Comparison of ENCODE assay signal across 14 cellular contexts in genomic region chr16:1997591-1998359, GRCh38. TPM values are rescaled to one million over a fixed set of nuclear protein-coding genes. Genes with fewer than 3 reads are reported as not detected.
DNase-seq lines count a peak whose midpoint lies in the region; ATAC-seq, FAIRE-seq and TF ChIP-seq lines count a peak whose summit lies in the region.
"Had no signal": no experiment of that assay in that cellular context is flagged by ENCODE, and none has a peak within 500 bp of the region (broad histone marks: within the 10 kb centered on the region; RNA-seq: fewer than 3 reads in every experiment).

No MANE protein-coding gene starts in this region.

- no peak overlapping the region for H3K9ac ChIP-seq in astrocyte (ENCODE audit: low read length)

- peaks cover 8% of the 10 kb centered on the region for H3K36me3 ChIP-seq in astrocyte (ENCODE audit: insufficient read depth, low read length)
- H3K36me3 ChIP-seq in psoas muscle (ENCODE audit: insufficient read depth in 1 of 2, low read depth in 1 of 2), result peaks cover 8 to 55% of the 10 kb centered on the region in 2 donors

- H3K4me1 ChIP-seq in astrocyte (ENCODE audit: insufficient read depth, low read length) (peaks cover 3% of the 10 kb centered on the region), psoas muscle (peaks cover 17% of the 10 kb centered on the region)

- CTCF ChIA-PET in activated CD4-positive, alpha-beta T cell treated with anti-CD3 and anti-CD28 coated beads, Interleukin-2, amount 10 ng/mL, durations not matched to agents 7 days and 5 days (lab: Charles Lee), result interaction anchor here (1.2 kb wide), 1 partner anchor 143 kb away, joined by 5 read pairs; no protein-coding TSS in a partner anchor

- peaks cover 2% of the 10 kb centered on the region for H3K4me1 Mint-ChIP-seq in astrocyte (ENCODE audit: low read depth, unreplicated experiment)
- H3K4me1 Mint-ChIP-seq in activated CD4-positive, alpha-beta T cell treated with anti-CD3 and anti-CD28 coated beads, Interleukin-2, amount 10 ng/mL, durations not matched to agents 7 days and 5 days, result peaks cover 13% of the 10 kb centered on the region

- TF ChIP-seq CTCF in astrocyte (IDR thresholded peaks at IDR 0.05; ENCODE audit: insufficient read depth, low read depth, low read length) (no peak), psoas muscle (IDR thresholded peaks at IDR 0.05) (no peak)

- 58 to 79% (median 66%) methylated on average over 21 to 23 of the region's 23 CpGs for WGBS in psoas muscle, 3 donors

- ATAC-seq in psoas muscle, result peak; percentile 30 to 73 (median 48)

- no peaks in the 10 kb centered on the region for H3K9me3 Mint-ChIP-seq in astrocyte (ENCODE audit: unreplicated experiment)
- H3K9me3 Mint-ChIP-seq in activated CD4-positive, alpha-beta T cell treated with anti-CD3 and anti-CD28 coated beads, Interleukin-2, amount 10 ng/mL, durations not matched to agents 7 days and 5 days, result no peaks in the 10 kb centered on the region

- H3K9me3 ChIP-seq in astrocyte (ENCODE audit: insufficient read depth, low read depth, low read length) (no peaks in the 10 kb centered on the region), psoas muscle (no peaks in the 10 kb centered on the region)
- H3K9me3 ChIP-seq: suprapubic skin had no signal

- peaks cover 36% of the 10 kb centered on the region for H4K20me1 ChIP-seq in astrocyte (ENCODE audit: insufficient read depth, low read length)

- DNase-seq in GM18507 (ENCODE audit: extremely low spot score, insufficient read length, low read depth) (no peak), astrocyte (ENCODE audit: low read depth) (no peak), psoas muscle (peak; percentile 51 to 86), head of caudate nucleus (no peak), NK-92 (lab: John Stamatoyannopoulos, UW; ENCODE audit: unreplicated experiment) (no peak)
- DNase-seq in activated CD4-positive, alpha-beta T cell treated with anti-CD3 and anti-CD28 coated beads, Interleukin-2, amount 10 ng/mL, durations not matched to agents 7 days and 5 days, result no peak
- DNase-seq: cortex of kidney, kidney glomerular epithelial cell, NCI-H1092 treated with DMSO at 0.1 percent for 48 hours, NCI-H446, retina had no signal

- intact Hi-C loops in psoas muscle (cut with DNase I) (no loop called here), head of caudate nucleus (cut with DNase I) (no loop called here)

- peak; percentile 33 for FAIRE-seq in GM18507 (lab: Jason Lieb, UNC)
- FAIRE-seq in astrocyte (lab: Jason Lieb, UNC), result peak; percentile 89
- FAIRE-seq: frontal cortex had no signal

- H3K27me3 ChIP-seq in astrocyte (ENCODE audit: insufficient read depth, low read length) (no peaks in the 10 kb centered on the region), psoas muscle (ENCODE audit: insufficient read depth in 3 of 3, low read length in 2 of 3) (no peaks in the 10 kb centered on the region)
- H3K27me3 ChIP-seq: suprapubic skin had no signal

- H3K27me3 Mint-ChIP-seq in astrocyte (ENCODE audit: low read depth, unreplicated experiment), result no peaks in the 10 kb centered on the region
- H3K27me3 Mint-ChIP-seq in activated CD4-positive, alpha-beta T cell treated with anti-CD3 and anti-CD28 coated beads, Interleukin-2, amount 10 ng/mL, durations not matched to agents 7 days and 5 days, result no peaks in the 10 kb centered on the region
- H3K27me3 Mint-ChIP-seq: activated naive CD8-positive, alpha-beta T cell had no signal

- peaks cover 17% of the 10 kb centered on the region for H3K79me2 ChIP-seq in astrocyte (ENCODE audit: insufficient read depth, low read length)

- no peak overlapping the region for H3K27ac Mint-ChIP-seq in astrocyte (ENCODE audit: unreplicated experiment)
- no peak overlapping the region for H3K27ac Mint-ChIP-seq in activated CD4-positive, alpha-beta T cell treated with anti-CD3 and anti-CD28 coated beads, Interleukin-2, amount 10 ng/mL, durations not matched to agents 7 days and 5 days
- H3K27ac Mint-ChIP-seq: activated naive CD8-positive, alpha-beta T cell had no signal

- POLR2A ChIA-PET in activated CD4-positive, alpha-beta T cell treated with anti-CD3 and anti-CD28 coated beads, Interleukin-2, amount 10 ng/mL, durations not matched to agents 7 days and 5 days (lab: Charles Lee), result no interaction called here

- H3K27ac ChIP-seq in astrocyte (ENCODE audit: low read depth, low read length) (no peak overlapping the region), psoas muscle (peak overlapping the region; percentile 63)

- H2AFZ ChIP-seq in astrocyte (ENCODE audit: low read depth, low read length), result no peak overlapping the region

- peaks cover 11% of the 10 kb centered on the region for H3K36me3 Mint-ChIP-seq in astrocyte (ENCODE audit: low read depth, unreplicated experiment)
- H3K36me3 Mint-ChIP-seq in activated CD4-positive, alpha-beta T cell treated with anti-CD3 and anti-CD28 coated beads, Interleukin-2, amount 10 ng/mL, durations not matched to agents 7 days and 5 days (ENCODE audit: low read depth), result peaks cover 19% of the 10 kb centered on the region

- no peak overlapping the region for H3K4me2 ChIP-seq in astrocyte (ENCODE audit: low read length)

- H3K4me3 ChIP-seq in astrocyte (ENCODE audit: insufficient read depth, low read depth, low read length), result no peak overlapping the region
- no peak overlapping the region for H3K4me3 ChIP-seq in psoas muscle
- H3K4me3 ChIP-seq: suprapubic skin had no signal

- H3K4me3 Mint-ChIP-seq in astrocyte (ENCODE audit: unreplicated experiment), result no peak overlapping the region
- no peak overlapping the region for H3K4me3 Mint-ChIP-seq in activated CD4-positive, alpha-beta T cell treated with anti-CD3 and anti-CD28 coated beads, Interleukin-2, amount 10 ng/mL, durations not matched to agents 7 days and 5 days
- H3K4me3 Mint-ChIP-seq: activated naive CD8-positive, alpha-beta T cell had no signal

RNA-seq across cellular contexts. Expression of gene SYNGR3, which starts 8.0 kb away (rescaled TPM):
- total RNA-seq in astrocyte (4.8 and 6.0 TPM in 2 replicates), psoas muscle (under 1 TPM in 3 of 4 donors, not detected in 1; 0.24 to 0.52 (median 0.25) TPM)
- under 1 TPM; 0.24 to 0.85 (median 0.25) TPM for polyA plus RNA-seq in psoas muscle
- 1 to 10 TPM; 1.3 to 1.9 TPM for total RNA-seq in activated CD4-positive, alpha-beta T cell treated with anti-CD3 and anti-CD28 coated beads, Interleukin-2, amount 10 ng/mL, durations not matched to agents 7 days and 5 days

RNA-seq across cellular contexts. Expression of gene ZNF598, which starts 11.8 kb away (rescaled TPM):
- total RNA-seq in astrocyte (46.0 and 50.0 TPM in 2 replicates), psoas muscle (10 to 100 TPM; 27.4 to 46.6 (median 44.8) TPM)
- polyA plus RNA-seq in psoas muscle, result 10 to 100 TPM; 35.6 to 58.8 (median 51.9) TPM
- total RNA-seq in activated CD4-positive, alpha-beta T cell treated with anti-CD3 and anti-CD28 coated beads, Interleukin-2, amount 10 ng/mL, durations not matched to agents 7 days and 5 days, result 10 to 100 TPM; 56.3 to 56.5 TPM

RNA-seq across cellular contexts. Expression of gene GFER, which starts 13.8 kb away (rescaled TPM):
- total RNA-seq in astrocyte, result 30.4 and 32.1 TPM in 2 replicates
- 10 to 100 TPM; 18.9 to 34.2 (median 28.4) TPM for total RNA-seq in psoas muscle
- polyA plus RNA-seq in psoas muscle, result 10 to 100 TPM; 40.0 to 53.2 (median 43.5) TPM
- total RNA-seq in activated CD4-positive, alpha-beta T cell treated with anti-CD3 and anti-CD28 coated beads, Interleukin-2, amount 10 ng/mL, durations not matched to agents 7 days and 5 days, result 10 to 100 TPM; 23.8 to 25.2 TPM

RNA-seq across cellular contexts. Expression of gene NOXO1, which starts 16.5 kb away (rescaled TPM):
- total RNA-seq in astrocyte (0.89 TPM in 1 of 2 replicates, not detected in the other), psoas muscle (under 1 TPM in 1 of 4 donors, not detected in 3; 0.20 TPM)
- under 1 TPM; 0.27 to 0.77 (median 0.39) TPM for polyA plus RNA-seq in psoas muscle
- under 1 TPM; 0.87 to 0.89 TPM for total RNA-seq in activated CD4-positive, alpha-beta T cell treated with anti-CD3 and anti-CD28 coated beads, Interleukin-2, amount 10 ng/mL, durations not matched to agents 7 days and 5 days

RNA-seq across cellular contexts. Expression of gene NPW, which starts 21.8 kb away (rescaled TPM):
- total RNA-seq in astrocyte (2.1 and 2.9 TPM in 2 replicates), psoas muscle (under 1 TPM in 1 of 4 donors, not detected in 3; 0.66 TPM)
- polyA plus RNA-seq in psoas muscle, result under 1 TPM in 2 of 3 donors, not detected in 1; 0.14 to 0.43 TPM
- under 1 TPM; 0.42 to 0.69 TPM for total RNA-seq in activated CD4-positive, alpha-beta T cell treated with anti-CD3 and anti-CD28 coated beads, Interleukin-2, amount 10 ng/mL, durations not matched to agents 7 days and 5 days
- total RNA-seq: frontal cortex had no signal

Comparison
In these comparisons a context has a peak if more than half of its experiments do, and no peak if none do; other contexts are left out.
1. DNase-seq: peak in psoas muscle (2 of 2); none in GM18507 (single experiment), astrocyte (single experiment), head of caudate nucleus (0 of 42), activated CD4-positive, alpha-beta T cell treated with anti-CD3 and anti-CD28 coated beads, Interleukin-2, amount 10 ng/mL, durations not matched to agents 7 days and 5 days (single experiment) and NK-92 (single experiment).